11 cellular contexts compared by ENCODE assay signal in genomic region chr5:380701-381309, GRCh38. TPM values are rescaled to one million over a fixed set of nuclear protein-coding genes. Genes with fewer than 3 reads are reported as not detected.
DNase-seq lines count a peak whose midpoint lies in the region; ATAC-seq lines count a peak whose summit lies in the region.
"Had no signal": no experiment of that assay in that cellular context is flagged by ENCODE, and none has a peak within 500 bp of the region (broad histone marks: within the 10 kb centered on the region; RNA-seq: fewer than 3 reads in every experiment).

No MANE protein-coding gene starts in this region.

- DNase-seq in stimulated activated CD4-positive, alpha-beta T cell treated with anti-CD3 and anti-CD28 coated beads, Interleukin-4, amount 100 ng/mL, for 24 hours, result peak; percentile 2
- no peak for DNase-seq in stimulated activated CD4-positive, alpha-beta T cell treated with anti-CD3 and anti-CD28 coated beads, Interleukin-4, amount 100 ng/mL, for 4 hours
- peak; percentile 8 for DNase-seq in left lobe of liver (ENCODE audit: low spot score)
- peak; percentile 27 for DNase-seq in ureter (ENCODE audit: low spot score)
- DNase-seq in superior temporal gyrus (ENCODE audit: extremely low spot score), result no peak
- no peak for DNase-seq in NCI-H82 treated with DMSO at 0.1 percent for 48 hours (lab: John Stamatoyannopoulos, UW; ENCODE audit: unreplicated experiment)
- DNase-seq: CD4-positive, CD25-positive, alpha-beta regulatory T cell; cerebellar nuclear complex; NCI-H2081 treated with DMSO at 0.1 percent for 48 hours had no signal

- H3K4me1 Mint-ChIP-seq in activated naive CD8-positive, alpha-beta T cell (ENCODE audit: low read depth), result peaks cover 73% of the 10 kb centered on the region

- no peak for ATAC-seq in left lobe of liver
- no peak for ATAC-seq in HG03354 (IDR thresholded peaks at IDR 0.05; ENCODE audit: poor library complexity, severe bottlenecking, unreplicated experiment)

- peaks cover 21% of the 10 kb centered on the region for H3K36me3 Mint-ChIP-seq in activated naive CD8-positive, alpha-beta T cell
- H3K36me3 Mint-ChIP-seq: CD4-positive, CD25-positive, alpha-beta regulatory T cell had no signal

- peaks cover 14% of the 10 kb centered on the region for H3K9me3 Mint-ChIP-seq in activated naive CD8-positive, alpha-beta T cell (ENCODE audit: low read depth)

- peak overlapping the region; percentile 25 for H3K4me3 Mint-ChIP-seq in activated naive CD8-positive, alpha-beta T cell
- H3K4me3 Mint-ChIP-seq: CD4-positive, CD25-positive, alpha-beta regulatory T cell had no signal

- H3K27ac Mint-ChIP-seq in activated naive CD8-positive, alpha-beta T cell, result peak overlapping the region; percentile 99
- H3K27ac Mint-ChIP-seq: CD4-positive, CD25-positive, alpha-beta regulatory T cell had no signal

- no peaks in the 10 kb centered on the region for H3K27me3 Mint-ChIP-seq in activated naive CD8-positive, alpha-beta T cell

RNA-seq across cellular contexts. Expression of gene AHRR, which starts 59.3 kb away (rescaled TPM):
- total RNA-seq in left lobe of liver (0.81 TPM), ureter (7.4 TPM)

Comparison
In these comparisons a context has a peak if more than half of its experiments do, and no peak if none do; other contexts are left out.
1. DNase-seq: peak in stimulated activated CD4-positive, alpha-beta T cell treated with anti-CD3 and anti-CD28 coated beads, Interleukin-4, amount 100 ng/mL, for 24 hours (single experiment), left lobe of liver (single experiment) and ureter (single experiment); none in stimulated activated CD4-positive, alpha-beta T cell treated with anti-CD3 and anti-CD28 coated beads, Interleukin-4, amount 100 ng/mL, for 4 hours (0 of 2), superior temporal gyrus (single experiment) and NCI-H82 treated with DMSO at 0.1 percent for 48 hours (single experiment).